13 cellular contexts compared by ENCODE assay signal in the genomic region with DNA sequence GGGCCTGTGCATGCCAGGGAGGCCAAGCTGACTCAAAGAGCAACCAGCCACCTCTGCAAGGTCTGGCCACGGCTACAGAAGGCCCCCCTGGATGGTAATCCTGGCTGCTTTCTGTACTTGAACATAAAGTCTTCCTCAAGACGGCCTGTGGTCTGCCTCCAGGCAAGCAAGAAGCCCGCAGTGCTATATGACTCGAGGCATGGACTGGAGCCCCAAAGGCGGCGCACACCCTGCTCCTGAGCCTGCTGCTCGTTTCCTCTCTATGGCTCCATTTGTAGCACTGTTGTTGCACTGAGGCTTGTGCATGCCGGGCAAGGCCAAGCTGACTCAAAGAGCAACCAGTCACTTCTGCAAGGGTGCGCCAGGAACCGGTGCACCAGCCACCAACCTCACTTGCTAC. TPM values are rescaled to one million over a fixed set of nuclear protein-coding genes. Genes with fewer than 3 reads are reported as not detected.
"Had no signal": no experiment of that assay in that cellular context is flagged by ENCODE, and none has a peak within 500 bp of the region (broad histone marks: within the 10 kb centered on the region; RNA-seq: fewer than 3 reads in every experiment).

No MANE protein-coding gene starts in this region.

RNA-seq across cellular contexts. Expression of gene POTEI, which starts 57.3 kb away (rescaled TPM):
- total RNA-seq: activated CD4-positive, alpha-beta memory T cell treated with anti-CD3 and anti-CD28 coated beads, Interleukin-2, amount 10 ng/mL, durations not matched to agents 7 days and 5 days; activated CD4-positive, alpha-beta T cell treated with anti-CD3 and anti-CD28 coated beads for 36 hours; activated CD4-positive, alpha-beta T cell treated with anti-CD3 and anti-CD28 coated beads, Interleukin-2, amount 10 ng/mL, durations not matched to agents 7 days and 5 days; activated CD8-positive, alpha-beta memory T cell treated with anti-CD3 and anti-CD28 coated beads, Interleukin-2, amount 10 ng/mL, durations not matched to agents 7 days and 5 days; activated CD8-positive, alpha-beta T cell treated with anti-CD3 and anti-CD28 coated beads, Interleukin-2, amount 10 ng/mL, durations not matched to agents 7 days and 5 days; activated naive CD8-positive, alpha-beta T cell treated with anti-CD3 and anti-CD28 coated beads, Interleukin-2, amount 10 ng/mL, durations not matched to agents 7 days and 5 days; activated T-helper 2 cell treated with anti-CD3 and anti-CD28 coated beads, Interferon-gamma antibody, Interleukin-2, Interleukin-4, amounts not matched to agents 10 μg/mL and 5 μg/mL and 100 μg/mL, durations not matched to agents 14 hours and 24 hours and 36 hours; ascending aorta; bronchial epithelial cell; T-cell; T-helper 1 cell treated with Interleukin-12 subunit alpha and Interleukin-12 subunit beta and Interleukin-4 antibody, amounts not matched to agents 30 ng/mL and 1 ng/mL, for 36 hours; T-helper 17 cell; T-helper 2 cell treated with Interferon-gamma antibody and Interleukin-4, amounts not matched to agents 100 ng/mL and 5 ng/mL, for 36 hours had no signal
